Comparison of ENCODE assay signal across 8 cellular contexts in the genomic region with DNA sequence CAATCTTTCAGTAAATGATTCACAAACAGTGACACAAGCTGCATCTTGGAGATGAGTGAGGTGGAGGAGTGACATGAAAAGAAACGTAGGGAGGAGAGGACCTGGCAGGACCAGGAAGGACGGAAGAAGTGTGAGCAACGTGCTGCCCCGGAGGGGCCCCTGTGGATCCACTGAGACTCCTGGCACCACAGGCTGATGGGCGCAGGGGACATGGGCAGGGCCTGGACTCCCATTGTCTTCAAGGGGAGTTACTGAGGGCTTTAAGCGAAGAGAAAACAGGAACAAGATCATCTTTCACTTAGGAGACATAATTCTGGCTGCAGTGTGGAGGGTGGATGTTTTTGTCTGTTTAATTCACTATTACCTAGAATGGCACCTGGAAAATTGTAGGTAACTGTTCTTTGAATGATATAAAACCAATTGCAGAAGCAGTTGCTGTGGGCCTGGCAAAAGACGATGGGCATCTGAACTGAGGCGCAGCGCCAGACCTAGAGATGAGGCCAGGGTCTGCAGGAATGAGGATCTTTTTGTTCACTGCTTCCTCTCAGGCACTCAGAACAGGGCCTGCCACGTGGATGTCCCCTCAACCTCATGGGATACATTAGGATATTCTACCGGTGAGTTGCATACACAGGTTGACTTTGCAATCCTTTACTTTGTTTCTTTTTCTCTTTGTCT.
"Had no signal": no experiment of that assay in that cellular context is flagged by ENCODE, and none has a peak within 500 bp of the region (broad histone marks: within the 10 kb centered on the region; RNA-seq: fewer than 3 reads in every experiment).

No MANE protein-coding gene starts in this region.

- H3K4me1 Mint-ChIP-seq: IgD-negative memory B cell had no signal

- DNase-seq: GM23248, GOT3, H7, HFFc6, KBM-7 had no signal

- H3K9ac ChIP-seq: GM23248 had no signal

- H3K27ac ChIP-seq: GM23248 had no signal

- H2AFZ ChIP-seq: GM23248 had no signal

- H3K4me3 Mint-ChIP-seq: HFFc6, IgD-negative memory B cell had no signal

- H3K9me3 ChIP-seq: HAP-1 had no signal

- H3K4me1 ChIP-seq: HAP-1 had no signal

- ATAC-seq: HCT116 had no signal

- H3K4me3 ChIP-seq: GM23248, HAP-1 had no signal

- H3K36me3 ChIP-seq: HAP-1 had no signal

- H3K27ac Mint-ChIP-seq: HFFc6 had no signal
